In genomic region chr17:19659366-19660177, GRCh38 we compare ENCODE assay signal across 1 cellular context.
TF ChIP-seq lines count a peak whose summit lies in the region.

No MANE protein-coding gene starts in this region.

TF ChIP-seq in HepG2, 621 proteins besides CTCF, POLR2A, EP300 and RAD21 (continued from another document and continues in another):
- TF ChIP-seq NFAT5 (CRISPR knock-in tag; IDR thresholded peaks at IDR 0.05): 0 out of 2 replicates have a peak, but pooled peaks have one; percentile 17
- TF ChIP-seq ZNF878 (CRISPR knock-in tag; IDR thresholded peaks at IDR 0.05): no peak
- peak; percentile 40; the same call in 1 of the 2 replicates for TF ChIP-seq RXRB (CRISPR knock-in tag; IDR thresholded peaks at IDR 0.05; ENCODE audit: borderline replicate concordance)
- TF ChIP-seq KDM2A (CRISPR knock-in tag; IDR thresholded peaks at IDR 0.05; ENCODE audit: borderline replicate concordance, low read depth): no peak
- TF ChIP-seq ATF7 (IDR thresholded peaks at IDR 0.05): peak; percentile 64
- TF ChIP-seq ATF7 (CRISPR knock-in tag; IDR thresholded peaks at IDR 0.05): no peak
- TF ChIP-seq FOXK1 (CRISPR knock-in tag; IDR thresholded peaks at IDR 0.05; ENCODE audit: borderline replicate concordance, low read depth): peak; percentile 18; the same call in 1 of the 2 replicates
- TF ChIP-seq MIER3 (CRISPR knock-in tag; IDR thresholded peaks at IDR 0.05; ENCODE audit: borderline replicate concordance): peak; percentile 17; the same call in 1 of the 2 replicates
- TF ChIP-seq HOXA3 (CRISPR knock-in tag; IDR thresholded peaks at IDR 0.05): peak; percentile 51
- no peak for TF ChIP-seq KLF15 (CRISPR knock-in tag; IDR thresholded peaks at IDR 0.05; ENCODE audit: borderline replicate concordance)
- no peak for TF ChIP-seq SOX6 (IDR thresholded peaks at IDR 0.05)
- TF ChIP-seq SOX6 (CRISPR knock-in tag; IDR thresholded peaks at IDR 0.05): peak; percentile 62
- TF ChIP-seq NR2F6 (IDR thresholded peaks at IDR 0.05): peak; percentile 38; the same call in 1 of the 2 replicates
- TF ChIP-seq NR2F6 (CRISPR knock-in tag; IDR thresholded peaks at IDR 0.05): peak; percentile 65; the same call in 1 of the 2 replicates
- no peak for TF ChIP-seq RFXAP (CRISPR knock-in tag; IDR thresholded peaks at IDR 0.05; ENCODE audit: borderline replicate concordance)
- peak; percentile 66; the same call in 1 of the 2 replicates for TF ChIP-seq ZBTB37 (CRISPR knock-in tag; IDR thresholded peaks at IDR 0.05)
- no peak for TF ChIP-seq DPF2 (CRISPR knock-in tag; IDR thresholded peaks at IDR 0.05; ENCODE audit: borderline replicate concordance, low read depth)
- TF ChIP-seq, protein P1, sequence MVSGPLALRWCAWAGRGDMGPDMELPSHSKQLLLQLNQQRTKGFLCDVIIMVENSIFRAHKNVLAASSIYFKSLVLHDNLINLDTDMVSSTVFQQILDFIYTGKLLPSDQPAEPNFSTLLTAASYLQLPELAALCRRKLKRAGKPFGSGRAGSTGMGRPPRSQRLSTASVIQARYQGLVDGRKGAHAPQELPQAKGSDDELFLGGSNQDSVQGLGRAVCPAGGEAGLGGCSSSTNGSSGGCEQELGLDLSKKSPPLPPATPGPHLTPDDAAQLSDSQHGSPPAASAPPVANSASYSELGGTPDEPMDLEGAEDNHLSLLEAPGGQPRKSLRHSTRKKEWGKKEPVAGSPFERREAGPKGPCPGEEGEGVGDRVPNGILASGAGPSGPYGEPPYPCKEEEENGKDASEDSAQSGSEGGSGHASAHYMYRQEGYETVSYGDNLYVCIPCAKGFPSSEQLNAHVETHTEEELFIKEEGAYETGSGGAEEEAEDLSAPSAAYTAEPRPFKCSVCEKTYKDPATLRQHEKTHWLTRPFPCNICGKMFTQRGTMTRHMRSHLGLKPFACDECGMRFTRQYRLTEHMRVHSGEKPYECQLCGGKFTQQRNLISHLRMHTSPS (CRISPR knock-in tag; IDR thresholded peaks at IDR 0.05; ENCODE audit: low read depth): peak; percentile 74
- peak; percentile 20; the same call in 1 of the 2 replicates for TF ChIP-seq KAT8 (CRISPR knock-in tag; IDR thresholded peaks at IDR 0.05)
- TF ChIP-seq NR2F1 (CRISPR knock-in tag; IDR thresholded peaks at IDR 0.05): 0 out of 4 replicates have a peak, but pooled peaks of 1 of the 2 experiments have one; percentile 25
- peak; percentile 79 for TF ChIP-seq ISL2 (CRISPR knock-in tag; IDR thresholded peaks at IDR 0.05)
- TF ChIP-seq ZMYM4 (CRISPR knock-in tag; IDR thresholded peaks at IDR 0.05): peak; percentile 60; the same call in 1 of the 2 replicates
- peak; percentile 61 for TF ChIP-seq ZBTB21 (CRISPR knock-in tag; IDR thresholded peaks at IDR 0.05)
- TF ChIP-seq, protein P2, sequence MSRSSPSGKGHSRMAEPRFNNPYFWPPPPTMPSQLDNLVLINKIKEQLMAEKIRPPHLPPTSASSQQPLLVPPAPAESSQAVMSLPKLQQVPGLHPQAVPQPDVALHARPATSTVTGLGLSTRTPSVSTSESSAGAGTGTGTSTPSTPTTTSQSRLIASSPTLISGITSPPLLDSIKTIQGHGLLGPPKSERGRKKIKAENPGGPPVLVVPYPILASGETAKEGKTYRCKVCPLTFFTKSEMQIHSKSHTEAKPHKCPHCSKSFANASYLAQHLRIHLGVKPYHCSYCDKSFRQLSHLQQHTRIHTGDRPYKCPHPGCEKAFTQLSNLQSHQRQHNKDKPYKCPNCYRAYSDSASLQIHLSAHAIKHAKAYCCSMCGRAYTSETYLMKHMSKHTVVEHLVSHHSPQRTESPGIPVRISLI (CRISPR knock-in tag; IDR thresholded peaks at IDR 0.05; ENCODE audit: borderline replicate concordance): peak; percentile 52
- TF ChIP-seq HNF4A (CRISPR knock-in tag; IDR thresholded peaks at IDR 0.05): peak; percentile 81
- TF ChIP-seq ZKSCAN1 (IDR thresholded peaks at IDR 0.05; ENCODE audit: low read length): no peak
- TF ChIP-seq, protein P3, sequence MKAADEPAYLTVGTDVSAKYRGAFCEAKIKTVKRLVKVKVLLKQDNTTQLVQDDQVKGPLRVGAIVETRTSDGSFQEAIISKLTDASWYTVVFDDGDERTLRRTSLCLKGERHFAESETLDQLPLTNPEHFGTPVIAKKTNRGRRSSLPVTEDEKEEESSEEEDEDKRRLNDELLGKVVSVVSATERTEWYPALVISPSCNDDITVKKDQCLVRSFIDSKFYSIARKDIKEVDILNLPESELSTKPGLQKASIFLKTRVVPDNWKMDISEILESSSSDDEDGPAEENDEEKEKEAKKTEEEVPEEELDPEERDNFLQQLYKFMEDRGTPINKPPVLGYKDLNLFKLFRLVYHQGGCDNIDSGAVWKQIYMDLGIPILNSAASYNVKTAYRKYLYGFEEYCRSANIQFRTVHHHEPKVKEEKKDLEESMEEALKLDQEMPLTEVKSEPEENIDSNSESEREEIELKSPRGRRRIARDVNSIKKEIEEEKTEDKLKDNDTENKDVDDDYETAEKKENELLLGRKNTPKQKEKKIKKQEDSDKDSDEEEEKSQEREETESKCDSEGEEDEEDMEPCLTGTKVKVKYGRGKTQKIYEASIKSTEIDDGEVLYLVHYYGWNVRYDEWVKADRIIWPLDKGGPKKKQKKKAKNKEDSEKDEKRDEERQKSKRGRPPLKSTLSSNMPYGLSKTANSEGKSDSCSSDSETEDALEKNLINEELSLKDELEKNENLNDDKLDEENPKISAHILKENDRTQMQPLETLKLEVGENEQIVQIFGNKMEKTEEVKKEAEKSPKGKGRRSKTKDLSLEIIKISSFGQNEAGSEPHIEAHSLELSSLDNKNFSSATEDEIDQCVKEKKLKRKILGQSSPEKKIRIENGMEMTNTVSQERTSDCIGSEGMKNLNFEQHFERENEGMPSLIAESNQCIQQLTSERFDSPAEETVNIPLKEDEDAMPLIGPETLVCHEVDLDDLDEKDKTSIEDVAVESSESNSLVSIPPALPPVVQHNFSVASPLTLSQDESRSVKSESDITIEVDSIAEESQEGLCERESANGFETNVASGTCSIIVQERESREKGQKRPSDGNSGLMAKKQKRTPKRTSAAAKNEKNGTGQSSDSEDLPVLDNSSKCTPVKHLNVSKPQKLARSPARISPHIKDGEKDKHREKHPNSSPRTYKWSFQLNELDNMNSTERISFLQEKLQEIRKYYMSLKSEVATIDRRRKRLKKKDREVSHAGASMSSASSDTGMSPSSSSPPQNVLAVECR (CRISPR knock-in tag; IDR thresholded peaks at IDR 0.05; ENCODE audit: borderline replicate concordance): peak; percentile 38; the same call in 1 of the 2 replicates
- TF ChIP-seq ZNF770 (CRISPR knock-in tag; IDR thresholded peaks at IDR 0.05): peak; percentile 24; the same call in 1 of the 2 replicates
- peak; percentile 37; the same call in 1 of the 2 replicates for TF ChIP-seq FOXP4 (CRISPR knock-in tag; IDR thresholded peaks at IDR 0.05)
- TF ChIP-seq, protein P4, sequence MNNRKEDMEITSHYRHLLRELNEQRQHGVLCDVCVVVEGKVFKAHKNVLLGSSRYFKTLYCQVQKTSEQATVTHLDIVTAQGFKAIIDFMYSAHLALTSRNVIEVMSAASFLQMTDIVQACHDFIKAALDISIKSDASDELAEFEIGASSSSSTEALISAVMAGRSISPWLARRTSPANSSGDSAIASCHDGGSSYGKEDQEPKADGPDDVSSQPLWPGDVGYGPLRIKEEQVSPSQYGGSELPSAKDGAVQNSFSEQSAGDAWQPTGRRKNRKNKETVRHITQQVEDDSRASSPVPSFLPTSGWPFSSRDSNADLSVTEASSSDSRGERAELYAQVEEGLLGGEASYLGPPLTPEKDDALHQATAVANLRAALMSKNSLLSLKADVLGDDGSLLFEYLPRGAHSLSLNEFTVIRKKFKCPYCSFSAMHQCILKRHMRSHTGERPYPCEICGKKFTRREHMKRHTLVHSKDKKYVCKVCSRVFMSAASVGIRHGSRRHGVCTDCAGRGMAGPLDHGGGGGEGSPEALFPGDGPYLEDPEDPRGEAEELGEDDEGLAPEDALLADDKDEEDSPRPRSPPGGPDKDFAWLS (CRISPR knock-in tag; IDR thresholded peaks at IDR 0.05; ENCODE audit: borderline replicate concordance): no peak
- TF ChIP-seq PBX2 (CRISPR knock-in tag; IDR thresholded peaks at IDR 0.05): peak; percentile 68; the same call in 1 of the 2 replicates
- TF ChIP-seq, protein P5, sequence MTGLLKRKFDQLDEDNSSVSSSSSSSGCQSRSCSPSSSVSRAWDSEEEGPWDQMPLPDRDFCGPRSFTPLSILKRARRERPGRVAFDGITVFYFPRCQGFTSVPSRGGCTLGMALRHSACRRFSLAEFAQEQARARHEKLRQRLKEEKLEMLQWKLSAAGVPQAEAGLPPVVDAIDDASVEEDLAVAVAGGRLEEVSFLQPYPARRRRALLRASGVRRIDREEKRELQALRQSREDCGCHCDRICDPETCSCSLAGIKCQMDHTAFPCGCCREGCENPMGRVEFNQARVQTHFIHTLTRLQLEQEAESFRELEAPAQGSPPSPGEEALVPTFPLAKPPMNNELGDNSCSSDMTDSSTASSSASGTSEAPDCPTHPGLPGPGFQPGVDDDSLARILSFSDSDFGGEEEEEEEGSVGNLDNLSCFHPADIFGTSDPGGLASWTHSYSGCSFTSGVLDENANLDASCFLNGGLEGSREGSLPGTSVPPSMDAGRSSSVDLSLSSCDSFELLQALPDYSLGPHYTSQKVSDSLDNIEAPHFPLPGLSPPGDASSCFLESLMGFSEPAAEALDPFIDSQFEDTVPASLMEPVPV (CRISPR knock-in tag; IDR thresholded peaks at IDR 0.05): no peak
